In genomic region chr12:65574867-65575266, GRCh38 we compare ENCODE assay signal across 22 cellular contexts.
A peak's percentile ranks its signal among the peaks of the same experiment; 100 is the strongest.
DNase-seq lines count a peak whose midpoint lies in the region; ATAC-seq, FAIRE-seq and TF ChIP-seq lines count a peak whose summit lies in the region.
"Had no signal": no experiment of that assay in that cellular context is flagged by ENCODE, and none has a peak within 500 bp of the region (broad histone marks: within the 10 kb centered on the region; RNA-seq: fewer than 3 reads in every experiment).

No MANE protein-coding gene starts in this region.

- peaks cover 19% of the 10 kb centered on the region for H3K9me3 Mint-ChIP-seq in stimulated activated memory B cell treated with anti-CD40 and anti-IgM and Interleukin-4, amounts not matched to agents 10 μg/mL and 1 μg/mL and 100 μg/mL, for 72 hours
- no peaks in the 10 kb centered on the region for H3K9me3 Mint-ChIP-seq in endothelial cell (ENCODE audit: unreplicated experiment)

- no peaks in the 10 kb centered on the region for H3K4me1 Mint-ChIP-seq in stimulated activated memory B cell treated with anti-CD40 and anti-IgM and Interleukin-4, amounts not matched to agents 10 μg/mL and 1 μg/mL and 100 μg/mL, for 72 hours
- H3K4me1 Mint-ChIP-seq in endothelial cell (ENCODE audit: unreplicated experiment): no peaks in the 10 kb centered on the region
- H3K4me1 Mint-ChIP-seq: B cell had no signal

- no peak for DNase-seq in right atrium auricular region (ENCODE audit: low spot score)
- DNase-seq in NCI-H226: no peak
- DNase-seq in endothelial cell (ENCODE audit: low spot score): no peak
- DNase-seq: 8988T; AML-193; Caco-2; Calu3; CD4-positive, alpha-beta T cell; CD8-positive, alpha-beta T cell; DMS79 treated with DMSO at 0.1 percent for 48 hours; GF-D8 had no signal

- H3K27me3 ChIP-seq in right atrium auricular region: no peaks in the 10 kb centered on the region
- H3K27me3 ChIP-seq: BLaER1 treated with 17β-estradiol and CSF1 and Interleukin-3, amounts not matched to agents 10 nM and 100 nM had no signal

- H3K27ac ChIP-seq in HEK293 (ENCODE audit: extremely low read depth, low read depth, low read length): no peak overlapping the region
- H3K27ac ChIP-seq in right atrium auricular region: no peak overlapping the region
- H3K27ac ChIP-seq: A549; BLaER1 treated with 17β-estradiol and CSF1 and Interleukin-3, amounts not matched to agents 10 nM and 100 nM; C4-2B had no signal

- no peak overlapping the region for H3K4me3 Mint-ChIP-seq in stimulated activated memory B cell treated with anti-CD40 and anti-IgM and Interleukin-4, amounts not matched to agents 10 μg/mL and 1 μg/mL and 100 μg/mL, for 72 hours
- no peak overlapping the region for H3K4me3 Mint-ChIP-seq in endothelial cell (ENCODE audit: unreplicated experiment)
- H3K4me3 Mint-ChIP-seq: B cell; CD4-positive, alpha-beta T cell; CD8-positive, alpha-beta T cell had no signal

- H3K4me1 ChIP-seq in HEK293 (ENCODE audit: control insufficient read depth, insufficient read depth, low read length): no peaks in the 10 kb centered on the region
- no peaks in the 10 kb centered on the region for H3K4me1 ChIP-seq in right atrium auricular region
- H3K4me1 ChIP-seq: A549; BLaER1 treated with 17β-estradiol and CSF1 and Interleukin-3, amounts not matched to agents 10 nM and 100 nM; Caco-2 had no signal

- no peak overlapping the region for H3K27ac Mint-ChIP-seq in stimulated activated memory B cell treated with anti-CD40 and anti-IgM and Interleukin-4, amounts not matched to agents 10 μg/mL and 1 μg/mL and 100 μg/mL, for 72 hours
- H3K27ac Mint-ChIP-seq in endothelial cell (ENCODE audit: unreplicated experiment): no peak overlapping the region
- H3K27ac Mint-ChIP-seq: B cell; CD4-positive, alpha-beta T cell; CD8-positive, alpha-beta T cell had no signal

- TF ChIP-seq CTCF in HEK293 (tag by site-specific recombination; IDR thresholded peaks at IDR 0.05): no peak
- no peak for TF ChIP-seq CTCF in right atrium auricular region (IDR thresholded peaks at IDR 0.05)
- TF ChIP-seq CTCF in endothelial cell (IDR thresholded peaks at IDR 0.05; ENCODE audit: unreplicated experiment): no peak

- no peaks in the 10 kb centered on the region for H3K9me3 ChIP-seq in HEK293 (ENCODE audit: control insufficient read depth, insufficient read depth, low read depth, low read length)
- H3K9me3 ChIP-seq in right atrium auricular region: peaks cover 0 to 19% of the 10 kb centered on the region in 2 donors

- no peaks in the 10 kb centered on the region for H3K36me3 Mint-ChIP-seq in stimulated activated memory B cell treated with anti-CD40 and anti-IgM and Interleukin-4, amounts not matched to agents 10 μg/mL and 1 μg/mL and 100 μg/mL, for 72 hours
- H3K36me3 Mint-ChIP-seq in endothelial cell (ENCODE audit: low read depth, unreplicated experiment): no peaks in the 10 kb centered on the region
- H3K36me3 Mint-ChIP-seq: CD8-positive, alpha-beta T cell had no signal

- CTCF ChIA-PET in HEK293 (lab: Yijun Ruan, JAX): interaction anchor here (0.5 to 1.8 kb wide), 5 partner anchors 12 to 1028 kb away, joined by 3 to 11 read pairs (median 3); no protein-coding TSS in a partner anchor

- H3K36me3 ChIP-seq in HEK293 (ENCODE audit: control insufficient read depth in 2 of 2, insufficient read depth in 1 of 2, low read length in 2 of 2): no peaks in the 10 kb centered on the region
- H3K36me3 ChIP-seq in right atrium auricular region: no peaks in the 10 kb centered on the region
- H3K36me3 ChIP-seq: BLaER1 treated with 17β-estradiol and CSF1 and Interleukin-3, amounts not matched to agents 10 nM and 100 nM had no signal

- peak; percentile 65 for FAIRE-seq in A204.1 (lab: Jason Lieb, UNC)
- FAIRE-seq in colon (lab: Jason Lieb, UNC): peak; percentile 53
- peak; percentile 78 for FAIRE-seq in islet of Langerhans (lab: Jason Lieb, UNC)
- FAIRE-seq: A549, D721Med, GM12891 had no signal

- no peak overlapping the region for H3K4me3 ChIP-seq in HEK293 (ENCODE audit: low read depth, low read length)
- H3K4me3 ChIP-seq in right atrium auricular region: no peak overlapping the region
- H3K4me3 ChIP-seq: A549; BLaER1 treated with 17β-estradiol and CSF1 and Interleukin-3, amounts not matched to agents 10 nM and 100 nM had no signal

- H3K27me3 Mint-ChIP-seq in stimulated activated memory B cell treated with anti-CD40 and anti-IgM and Interleukin-4, amounts not matched to agents 10 μg/mL and 1 μg/mL and 100 μg/mL, for 72 hours: no peaks in the 10 kb centered on the region
- H3K27me3 Mint-ChIP-seq in endothelial cell (ENCODE audit: unreplicated experiment): no peaks in the 10 kb centered on the region

- POLR2A ChIA-PET in HEK293 (lab: Yijun Ruan, JAX): no interaction called here

- ATAC-seq in stimulated activated memory B cell treated with anti-CD40 and anti-IgM and Interleukin-4, amounts not matched to agents 10 μg/mL and 1 μg/mL and 100 μg/mL, for 72 hours: no peak
- ATAC-seq: A549; CD8-positive, alpha-beta T cell had no signal

TF ChIP-seq in HEK293, 187 proteins besides CTCF, POLR2A, EP300 and RAD21:
- TF ChIP-seq, protein P1, sequence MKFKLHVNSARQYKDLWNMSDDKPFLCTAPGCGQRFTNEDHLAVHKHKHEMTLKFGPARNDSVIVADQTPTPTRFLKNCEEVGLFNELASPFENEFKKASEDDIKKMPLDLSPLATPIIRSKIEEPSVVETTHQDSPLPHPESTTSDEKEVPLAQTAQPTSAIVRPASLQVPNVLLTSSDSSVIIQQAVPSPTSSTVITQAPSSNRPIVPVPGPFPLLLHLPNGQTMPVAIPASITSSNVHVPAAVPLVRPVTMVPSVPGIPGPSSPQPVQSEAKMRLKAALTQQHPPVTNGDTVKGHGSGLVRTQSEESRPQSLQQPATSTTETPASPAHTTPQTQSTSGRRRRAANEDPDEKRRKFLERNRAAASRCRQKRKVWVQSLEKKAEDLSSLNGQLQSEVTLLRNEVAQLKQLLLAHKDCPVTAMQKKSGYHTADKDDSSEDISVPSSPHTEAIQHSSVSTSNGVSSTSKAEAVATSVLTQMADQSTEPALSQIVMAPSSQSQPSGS (tag by site-specific recombination; IDR thresholded peaks at IDR 0.05; ENCODE audit: low read depth): peak; percentile 80
- peak; percentile 67 for TF ChIP-seq SETDB1 (IDR thresholded peaks at IDR 0.05; ENCODE audit: insufficient read length, low read length)
- no peak for TF ChIP-seq ZNF2 (tag by site-specific recombination; IDR thresholded peaks at IDR 0.05)
